In the genomic region with DNA sequence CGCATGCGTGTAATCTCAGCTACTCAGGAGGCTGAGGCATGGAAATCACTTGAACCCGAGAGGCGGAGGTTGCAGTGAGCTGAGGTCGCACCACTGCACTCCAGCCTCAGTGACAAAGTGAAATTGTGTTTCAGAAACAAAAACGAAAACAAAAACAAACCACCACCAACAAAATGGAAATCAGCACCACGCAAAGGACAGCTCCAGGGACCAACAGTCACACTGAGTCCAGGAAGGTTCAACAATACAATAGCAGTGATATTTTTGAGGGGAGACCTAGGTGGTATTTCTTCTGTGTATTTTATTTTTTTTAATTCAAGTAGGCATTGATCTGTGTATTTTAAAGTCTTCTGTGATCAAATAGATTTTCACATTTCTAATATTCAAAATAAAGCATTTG, we compare ENCODE assay signal across 1 cellular context.
A peak's percentile ranks its signal among the peaks of the same experiment; 100 is the strongest.
TF ChIP-seq lines count a peak whose summit lies in the region.

No MANE protein-coding gene starts in this region.

TF ChIP-seq in K562, 482 proteins besides CTCF, POLR2A, EP300 and RAD21:
- TF ChIP-seq EHMT2 (IDR thresholded peaks at IDR 0.05), result peak; percentile 81
- no peak for TF ChIP-seq HEY1 (CRISPR knock-in tag; IDR thresholded peaks at IDR 0.05; ENCODE audit: borderline replicate concordance)
- peak; percentile 77; the same call in 1 of the 2 replicates for TF ChIP-seq MIER1 (IDR thresholded peaks at IDR 0.05; ENCODE audit: low read depth)
